Comparison of ENCODE assay signal across 9 cellular contexts in the genomic region with DNA sequence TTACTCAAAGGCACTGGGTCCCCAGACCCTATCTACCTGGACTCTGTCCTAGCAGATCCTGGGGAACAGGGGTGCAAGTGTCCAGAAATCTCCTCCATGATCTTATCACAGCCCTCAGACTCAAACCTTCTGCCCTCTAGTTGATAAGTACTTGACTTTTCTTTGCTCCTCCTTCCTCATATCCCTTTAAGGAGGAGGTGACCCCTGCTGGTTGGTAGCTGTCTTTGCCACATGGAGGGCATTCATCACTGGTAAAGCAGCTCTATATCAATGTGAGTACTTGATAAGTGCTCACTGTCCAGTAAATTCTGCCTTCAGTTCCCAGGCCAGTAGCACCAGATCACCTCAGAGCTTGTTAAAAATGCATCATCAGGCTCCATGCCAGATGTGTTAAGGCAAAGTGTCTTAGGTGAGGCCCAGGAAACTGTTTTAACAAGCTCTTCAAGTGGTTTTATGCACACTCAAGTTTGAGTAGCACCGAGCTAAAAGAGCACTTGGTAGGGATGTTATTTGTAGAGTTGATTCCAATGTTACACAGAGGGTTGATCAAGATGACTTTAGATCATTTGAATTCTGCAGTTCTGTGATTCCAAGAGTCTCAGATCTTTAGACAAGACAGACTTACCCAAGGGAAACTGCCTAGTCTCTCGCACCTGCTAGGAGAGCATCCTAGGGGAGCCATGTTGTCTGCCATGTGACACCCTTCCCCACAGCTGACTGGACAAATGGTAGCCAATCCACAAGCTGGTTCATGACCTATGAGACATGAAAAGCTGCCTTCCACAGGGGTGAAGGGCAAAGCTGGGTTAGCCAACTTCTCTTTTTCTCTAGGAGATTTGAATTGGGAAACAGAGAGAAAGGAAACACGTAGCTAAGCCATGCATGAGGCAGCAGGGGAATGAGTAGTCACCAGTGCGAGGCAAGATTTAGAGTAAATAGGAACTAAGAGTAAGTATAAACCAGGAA. TPM values are rescaled to one million over a fixed set of nuclear protein-coding genes. Genes with fewer than 3 reads are reported as not detected.
A peak's percentile ranks its signal among the peaks of the same experiment; 100 is the strongest.
DNase-seq lines count a peak whose midpoint lies in the region; ATAC-seq and TF ChIP-seq lines count a peak whose summit lies in the region.
"Had no signal": no experiment of that assay in that cellular context is flagged by ENCODE, and none has a peak within 500 bp of the region (broad histone marks: within the 10 kb centered on the region; RNA-seq: fewer than 3 reads in every experiment).

No MANE protein-coding gene starts in this region.

- intact Hi-C loops in A673 (cut with micrococcal nuclease; ENCODE audit: unreplicated experiment) (no loop called here), Panc1 (cut with micrococcal nuclease; ENCODE audit: unreplicated experiment) (loop anchor here (10.0 kb wide), 1 partner anchor 88 kb away; no protein-coding TSS in a partner anchor), left ventricle myocardium superior (cut with micrococcal nuclease) (no loop called here), spleen (cut with DNase I; ENCODE audit: low total_unique reads) (no loop called here)

- WGBS in spleen, 5 donors, result 49 to 61% (median 56%) methylated on average over 4 of the region's 4 CpGs

- DNase-seq in A673 (ENCODE audit: low spot score) (peak; percentile 71), GM12865 (ENCODE audit: low read depth) (peak; percentile 74), KG1 (lab: John Stamatoyannopoulos, UW) (peak; percentile 36), Panc1 (ENCODE audit: low read depth, low spot score) (peak; percentile 24), left ventricle myocardium superior (no peak), spleen (no peak)
- peak; percentile 19 for DNase-seq in activated naive CD8-positive, alpha-beta T cell treated with anti-CD3 and anti-CD28 coated beads, Interleukin-2, amount 50 U/mL, for 24 hours

- H3K4me3 Mint-ChIP-seq in activated naive CD8-positive, alpha-beta T cell treated with anti-CD3 and anti-CD28 coated beads, Interleukin-2, amount 50 U/mL, for 24 hours, result no peak overlapping the region

- no peaks in the 10 kb centered on the region for H3K36me3 Mint-ChIP-seq in activated naive CD8-positive, alpha-beta T cell treated with anti-CD3 and anti-CD28 coated beads, Interleukin-2, amount 50 U/mL, for 24 hours (ENCODE audit: low read depth)

- ATAC-seq in Panc1, result peak; percentile 93
- peak; percentile 88 for ATAC-seq in activated naive CD8-positive, alpha-beta T cell treated with anti-CD3 and anti-CD28 coated beads, Interleukin-2, amount 50 U/mL, for 24 hours
- peak; percentile 73 for ATAC-seq in left ventricle myocardium superior
- no peak for ATAC-seq in HG02840 (IDR thresholded peaks at IDR 0.05; ENCODE audit: low FRiP score, unreplicated experiment)

- no peaks in the 10 kb centered on the region for H3K4me1 ChIP-seq in A673 (ENCODE audit: insufficient read depth, low read length, poor library complexity, severe bottlenecking)
- no peaks in the 10 kb centered on the region for H3K4me1 ChIP-seq in Panc1 (ENCODE audit: control insufficient read depth, insufficient read depth, low read length)
- peaks cover 0 to 51% (median 29%) of the 10 kb centered on the region in 6 donors for H3K4me1 ChIP-seq in spleen

- H3K9me3 ChIP-seq in A673 (ENCODE audit: low read depth, low read length, poor library complexity, severe bottlenecking), result no peaks in the 10 kb centered on the region
- H3K9me3 ChIP-seq in Panc1 (ENCODE audit: control insufficient read depth, insufficient read depth, low read depth, low read length), result no peaks in the 10 kb centered on the region
- H3K9me3 ChIP-seq in spleen, result no peaks in the 10 kb centered on the region

- H3K9me3 Mint-ChIP-seq in activated naive CD8-positive, alpha-beta T cell treated with anti-CD3 and anti-CD28 coated beads, Interleukin-2, amount 50 U/mL, for 24 hours, result no peaks in the 10 kb centered on the region

- no peaks in the 10 kb centered on the region for H3K27me3 ChIP-seq in A673 (replicated peaks; ENCODE audit: insufficient read depth, low read depth, low read length, poor library complexity)
- H3K27me3 ChIP-seq in Panc1 (ENCODE audit: control insufficient read depth, insufficient read depth, low read length), result peaks cover 5% of the 10 kb centered on the region; the same call in 1 of the 2 replicates
- H3K27me3 ChIP-seq in spleen (replicated peaks in 1 of 7), result peaks cover 0 to 5% (median 0%) of the 10 kb centered on the region in 7 donors

- in situ Hi-C loops in Panc1 (cut with HindIII; ENCODE audit: low pct_unique_long_range_greater_than_20kb, low sequenced_read_pairs), result no loop called here

- H3K36me3 ChIP-seq in A673 (ENCODE audit: insufficient read depth, low read length, poor library complexity, severe bottlenecking), result no peaks in the 10 kb centered on the region
- H3K36me3 ChIP-seq in Panc1 (ENCODE audit: control insufficient read depth, insufficient read depth, low read length), result no peaks in the 10 kb centered on the region; the same call in 1 of the 2 replicates
- no peaks in the 10 kb centered on the region for H3K36me3 ChIP-seq in spleen

- H3K4me1 Mint-ChIP-seq in activated naive CD8-positive, alpha-beta T cell treated with anti-CD3 and anti-CD28 coated beads, Interleukin-2, amount 50 U/mL, for 24 hours, result peaks cover 21% of the 10 kb centered on the region

- H3K4me3 ChIP-seq in A673 (ENCODE audit: low read depth, low read length, poor library complexity, severe bottlenecking) (no peak overlapping the region), GM12865 (ENCODE audit: low read depth, low read length) (no peak overlapping the region), Panc1 (ENCODE audit: low read depth in 2 of 2, low read length in 2 of 2) (no peak overlapping the region), spleen (peak overlapping the region in 1 of 8 donors; percentile 55)

- POLR2A ChIA-PET in A673 (lab: Charles Lee; ENCODE audit: low non-redundant PET) (no interaction called here), Panc1 (lab: Charles Lee) (no interaction called here)

- no TSS peak for BruUV-seq in A673 (replicated peaks; lab: Mats Ljungman, UMichigan)
- BruUV-seq in Panc1 (replicated peaks; lab: Mats Ljungman, UMichigan), result no TSS peak

- no peak overlapping the region for H3K27ac ChIP-seq in A673 (ENCODE audit: low read depth, low read length, poor library complexity, severe bottlenecking)
- no peak overlapping the region for H3K27ac ChIP-seq in Panc1 (ENCODE audit: low read length)
- peak overlapping the region in 7 of 8 donors; percentile 74 to 94 (median 86) for H3K27ac ChIP-seq in spleen

- CTCF ChIA-PET in A673 (lab: Charles Lee) (interaction anchor here (0.6 to 1.5 kb wide), 6 partner anchors 9 to 524 kb away, joined by 3 to 8 read pairs (median 6); no protein-coding TSS in a partner anchor), Panc1 (lab: Charles Lee) (interaction anchor here (0.6 to 1.5 kb wide), 3 partner anchors 9 to 234 kb away, joined by 5 read pairs; no protein-coding TSS in a partner anchor)

- TF ChIP-seq CTCF in A673 (conservative IDR thresholded peaks at IDR 0.05; ENCODE audit: low read depth, low read length) (peak; percentile 74), GM12865 (IDR thresholded peaks at IDR 0.05; ENCODE audit: insufficient read depth, low read depth, low read length, missing control alignments) (peak; percentile 65), Panc1 (IDR thresholded peaks at IDR 0.05) (peak; percentile 76), spleen (IDR thresholded peaks at IDR 0.05 in 8 of 11, conservative IDR thresholded peaks at IDR 0.05 in 3 of 11) (peak; percentile 32 to 73 (median 53))

- no peaks in the 10 kb centered on the region for H3K27me3 Mint-ChIP-seq in activated naive CD8-positive, alpha-beta T cell treated with anti-CD3 and anti-CD28 coated beads, Interleukin-2, amount 50 U/mL, for 24 hours

- TF ChIP-seq POLR2A in spleen (IDR thresholded peaks at IDR 0.05), result no peak

- H3K27ac Mint-ChIP-seq in activated naive CD8-positive, alpha-beta T cell treated with anti-CD3 and anti-CD28 coated beads, Interleukin-2, amount 50 U/mL, for 24 hours, result no peak overlapping the region

RNA-seq across cellular contexts. Expression of a gene that starts 18.6 kb away (rescaled TPM):
- not detected in 2 replicates for total RNA-seq in A673 (2021)
- not detected for total RNA-seq in Panc1 (2021; ENCODE audit: unreplicated experiment)
- not detected for polyA plus RNA-seq in Panc1 (2012; ENCODE audit: insufficient read length)
- total RNA-seq in left ventricle myocardium superior, result not detected
- total RNA-seq in spleen, result 10 to 100 TPM in 5 of 7 donors, 1 to 10 TPM in 2; 7.4 to 28.8 (median 12.2) TPM
- polyA plus RNA-seq in spleen, result 1 to 10 TPM; 1.9 to 5.4 (median 4.6) TPM

RNA-seq across cellular contexts. Expression of a gene that starts 19.4 kb away (rescaled TPM):
- total RNA-seq in A673 (2021) (not detected in 2 replicates), Panc1 (2021; ENCODE audit: unreplicated experiment) (not detected), left ventricle myocardium superior (0.59 TPM), spleen (under 1 TPM in 3 of 7 donors, not detected in 4; 0.64 to 0.97 (median 0.73) TPM)
- not detected for polyA plus RNA-seq in Panc1 (2012; ENCODE audit: insufficient read length)
- polyA plus RNA-seq in spleen, result 10 to 100 TPM in 1 of 3 donors, under 1 TPM in 2; 0.59 to 18.3 (median 0.74) TPM
- total RNA-seq: mononuclear cell had no signal

RNA-seq across cellular contexts. Expression of a gene that starts 28.2 kb away (rescaled TPM):
- total RNA-seq in A673 (2021) (not detected in 2 replicates), Panc1 (2021; ENCODE audit: unreplicated experiment) (not detected), left ventricle myocardium superior (not detected), spleen (10 to 100 TPM in 3 of 7 donors, 1 to 10 TPM in 4; 3.3 to 19.2 (median 7.2) TPM)
- polyA plus RNA-seq in Panc1 (2012; ENCODE audit: insufficient read length), result not detected
- polyA plus RNA-seq in spleen, result 1 to 10 TPM; 1.2 to 3.6 (median 1.5) TPM

RNA-seq across cellular contexts. Expression of a gene that starts 45.8 kb away (rescaled TPM):
- total RNA-seq in A673 (2021) (not detected in 2 replicates), Panc1 (2021; ENCODE audit: unreplicated experiment) (not detected), left ventricle myocardium superior (not detected), spleen (1 to 10 TPM in 1 of 7 donors, not detected in 6; 2.2 TPM)
- not detected for polyA plus RNA-seq in Panc1 (2012; ENCODE audit: insufficient read length)
- polyA plus RNA-seq in spleen, result under 1 TPM in 1 of 3 donors, not detected in 2; 0.44 TPM
- total RNA-seq: mononuclear cell had no signal

Comparison
In these comparisons a context has a peak if more than half of its experiments do, and no peak if none do; other contexts are left out.
1. DNase-seq: peak in A673 (single experiment), GM12865 (single experiment), KG1 (single experiment), Panc1 (single experiment) and activated naive CD8-positive, alpha-beta T cell treated with anti-CD3 and anti-CD28 coated beads, Interleukin-2, amount 50 U/mL, for 24 hours (single experiment); none in left ventricle myocardium superior (single experiment) and spleen (single experiment).
2. H3K27ac ChIP-seq: peak in spleen (7 of 8); none in A673 (single experiment) and Panc1 (single experiment).
3. Peak in every context shown above with its lines, with median percentiles within 50 percentile points of each other: CTCF ChIP-seq.